1 cellular context compared by ENCODE assay signal in genomic region chr6:155080876-155081845, GRCh38.
TF ChIP-seq lines count a peak whose summit lies in the region.

No MANE protein-coding gene starts in this region.

TF ChIP-seq in HepG2, 621 proteins besides CTCF, POLR2A, EP300 and RAD21 (continued from another document):
- TF ChIP-seq, protein P1, sequence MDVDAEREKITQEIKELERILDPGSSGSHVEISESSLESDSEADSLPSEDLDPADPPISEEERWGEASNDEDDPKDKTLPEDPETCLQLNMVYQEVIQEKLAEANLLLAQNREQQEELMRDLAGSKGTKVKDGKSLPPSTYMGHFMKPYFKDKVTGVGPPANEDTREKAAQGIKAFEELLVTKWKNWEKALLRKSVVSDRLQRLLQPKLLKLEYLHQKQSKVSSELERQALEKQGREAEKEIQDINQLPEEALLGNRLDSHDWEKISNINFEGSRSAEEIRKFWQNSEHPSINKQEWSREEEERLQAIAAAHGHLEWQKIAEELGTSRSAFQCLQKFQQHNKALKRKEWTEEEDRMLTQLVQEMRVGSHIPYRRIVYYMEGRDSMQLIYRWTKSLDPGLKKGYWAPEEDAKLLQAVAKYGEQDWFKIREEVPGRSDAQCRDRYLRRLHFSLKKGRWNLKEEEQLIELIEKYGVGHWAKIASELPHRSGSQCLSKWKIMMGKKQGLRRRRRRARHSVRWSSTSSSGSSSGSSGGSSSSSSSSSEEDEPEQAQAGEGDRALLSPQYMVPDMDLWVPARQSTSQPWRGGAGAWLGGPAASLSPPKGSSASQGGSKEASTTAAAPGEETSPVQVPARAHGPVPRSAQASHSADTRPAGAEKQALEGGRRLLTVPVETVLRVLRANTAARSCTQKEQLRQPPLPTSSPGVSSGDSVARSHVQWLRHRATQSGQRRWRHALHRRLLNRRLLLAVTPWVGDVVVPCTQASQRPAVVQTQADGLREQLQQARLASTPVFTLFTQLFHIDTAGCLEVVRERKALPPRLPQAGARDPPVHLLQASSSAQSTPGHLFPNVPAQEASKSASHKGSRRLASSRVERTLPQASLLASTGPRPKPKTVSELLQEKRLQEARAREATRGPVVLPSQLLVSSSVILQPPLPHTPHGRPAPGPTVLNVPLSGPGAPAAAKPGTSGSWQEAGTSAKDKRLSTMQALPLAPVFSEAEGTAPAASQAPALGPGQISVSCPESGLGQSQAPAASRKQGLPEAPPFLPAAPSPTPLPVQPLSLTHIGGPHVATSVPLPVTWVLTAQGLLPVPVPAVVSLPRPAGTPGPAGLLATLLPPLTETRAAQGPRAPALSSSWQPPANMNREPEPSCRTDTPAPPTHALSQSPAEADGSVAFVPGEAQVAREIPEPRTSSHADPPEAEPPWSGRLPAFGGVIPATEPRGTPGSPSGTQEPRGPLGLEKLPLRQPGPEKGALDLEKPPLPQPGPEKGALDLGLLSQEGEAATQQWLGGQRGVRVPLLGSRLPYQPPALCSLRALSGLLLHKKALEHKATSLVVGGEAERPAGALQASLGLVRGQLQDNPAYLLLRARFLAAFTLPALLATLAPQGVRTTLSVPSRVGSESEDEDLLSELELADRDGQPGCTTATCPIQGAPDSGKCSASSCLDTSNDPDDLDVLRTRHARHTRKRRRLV (CRISPR knock-in tag; IDR thresholded peaks at IDR 0.05), result no peak
- no peak for TF ChIP-seq GTF2F1 (IDR thresholded peaks at IDR 0.05; ENCODE audit: low read length)
- no peak for TF ChIP-seq ZC3H13 (CRISPR knock-in tag; IDR thresholded peaks at IDR 0.05)
- TF ChIP-seq, protein P2, sequence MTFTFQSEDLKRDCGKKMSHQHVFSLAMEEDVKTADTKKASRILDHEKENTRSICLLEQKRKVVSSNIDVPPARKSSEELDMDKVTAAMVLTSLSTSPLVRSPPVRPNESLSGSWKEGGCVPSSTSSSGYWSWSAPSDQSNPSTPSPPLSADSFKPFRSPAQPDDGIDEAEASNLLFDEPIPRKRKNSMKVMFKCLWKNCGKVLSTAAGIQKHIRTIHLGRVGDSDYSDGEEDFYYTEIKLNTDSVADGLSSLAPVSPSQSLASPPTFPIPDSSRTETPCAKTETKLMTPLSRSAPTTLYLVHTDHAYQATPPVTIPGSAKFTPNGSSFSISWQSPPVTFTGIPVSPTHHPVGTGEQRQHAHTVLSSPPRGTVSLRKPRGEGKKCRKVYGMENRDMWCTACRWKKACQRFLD (CRISPR knock-in tag; IDR thresholded peaks at IDR 0.05; ENCODE audit: borderline replicate concordance), result no peak
- no peak for TF ChIP-seq RFX3 (CRISPR knock-in tag; IDR thresholded peaks at IDR 0.05)
- TF ChIP-seq, protein P3, sequence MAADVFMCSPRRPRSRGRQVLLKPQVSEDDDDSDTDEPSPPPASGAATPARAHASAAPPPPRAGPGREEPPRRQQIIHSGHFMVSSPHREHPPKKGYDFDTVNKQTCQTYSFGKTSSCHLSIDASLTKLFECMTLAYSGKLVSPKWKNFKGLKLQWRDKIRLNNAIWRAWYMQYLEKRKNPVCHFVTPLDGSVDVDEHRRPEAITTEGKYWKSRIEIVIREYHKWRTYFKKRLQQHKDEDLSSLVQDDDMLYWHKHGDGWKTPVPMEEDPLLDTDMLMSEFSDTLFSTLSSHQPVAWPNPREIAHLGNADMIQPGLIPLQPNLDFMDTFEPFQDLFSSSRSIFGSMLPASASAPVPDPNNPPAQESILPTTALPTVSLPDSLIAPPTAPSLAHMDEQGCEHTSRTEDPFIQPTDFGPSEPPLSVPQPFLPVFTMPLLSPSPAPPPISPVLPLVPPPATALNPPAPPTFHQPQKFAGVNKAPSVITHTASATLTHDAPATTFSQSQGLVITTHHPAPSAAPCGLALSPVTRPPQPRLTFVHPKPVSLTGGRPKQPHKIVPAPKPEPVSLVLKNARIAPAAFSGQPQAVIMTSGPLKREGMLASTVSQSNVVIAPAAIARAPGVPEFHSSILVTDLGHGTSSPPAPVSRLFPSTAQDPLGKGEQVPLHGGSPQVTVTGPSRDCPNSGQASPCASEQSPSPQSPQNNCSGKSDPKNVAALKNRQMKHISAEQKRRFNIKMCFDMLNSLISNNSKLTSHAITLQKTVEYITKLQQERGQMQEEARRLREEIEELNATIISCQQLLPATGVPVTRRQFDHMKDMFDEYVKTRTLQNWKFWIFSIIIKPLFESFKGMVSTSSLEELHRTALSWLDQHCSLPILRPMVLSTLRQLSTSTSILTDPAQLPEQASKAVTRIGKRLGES (CRISPR knock-in tag; IDR thresholded peaks at IDR 0.05; ENCODE audit: borderline replicate concordance), result no peak
- no peak for TF ChIP-seq ZNF83 (CRISPR knock-in tag; IDR thresholded peaks at IDR 0.05; ENCODE audit: borderline replicate concordance)
